ENCODE assay signal across 8 cellular contexts in the genomic region with DNA sequence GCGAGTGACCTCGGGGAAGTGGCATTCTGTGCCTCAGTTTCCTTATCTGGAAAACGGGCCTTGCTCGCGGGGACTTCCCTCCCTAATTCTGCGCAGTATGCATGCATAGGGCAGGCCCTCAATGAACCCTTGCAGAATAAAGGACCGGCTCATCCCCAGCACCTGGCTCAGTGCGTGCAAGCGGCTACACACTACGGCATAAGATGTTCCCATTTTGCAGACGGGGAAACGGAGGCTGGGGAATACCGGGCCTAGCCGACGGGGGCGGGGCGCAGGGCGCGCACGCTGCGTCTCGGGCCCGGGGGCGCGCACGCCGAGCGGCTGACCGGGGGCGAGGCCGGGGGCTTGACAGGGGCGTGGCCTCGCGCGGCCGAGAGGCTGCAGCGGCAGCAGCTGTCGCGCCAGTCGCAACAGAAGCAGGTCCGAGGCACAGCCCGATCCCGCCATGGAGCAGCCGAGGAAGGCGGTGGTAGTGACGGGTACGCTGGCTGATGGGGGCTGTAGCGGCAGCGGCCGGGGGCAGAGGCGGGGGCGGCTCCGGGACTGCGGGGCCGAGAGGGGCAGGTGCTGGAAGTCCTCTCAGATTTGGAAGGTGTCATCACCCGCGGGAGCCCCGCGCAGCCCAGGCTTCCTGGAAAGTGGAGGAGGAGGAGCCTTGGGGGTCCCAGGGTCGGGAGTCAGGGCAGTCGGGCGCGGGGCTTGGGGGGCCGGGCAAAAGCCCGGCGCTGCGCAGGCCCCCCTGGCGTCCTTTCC. TPM values are rescaled to one million over a fixed set of nuclear protein-coding genes. Genes with fewer than 3 reads are reported as not detected.
DNase-seq lines count a peak whose midpoint lies in the region; ATAC-seq and TF ChIP-seq lines count a peak whose summit lies in the region.

A gene with protein sequence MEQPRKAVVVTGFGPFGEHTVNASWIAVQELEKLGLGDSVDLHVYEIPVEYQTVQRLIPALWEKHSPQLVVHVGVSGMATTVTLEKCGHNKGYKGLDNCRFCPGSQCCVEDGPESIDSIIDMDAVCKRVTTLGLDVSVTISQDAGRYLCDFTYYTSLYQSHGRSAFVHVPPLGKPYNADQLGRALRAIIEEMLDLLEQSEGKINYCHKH (plus strand): TSS at position 362 of the 753 bp plus-strand sequence. CDS start 84 bp downstream, at position 446.

- peaks cover 4% of the 10 kb centered on the region for H3K36me3 Mint-ChIP-seq in nephron (ENCODE audit: low read depth)

- peak; percentile 76 for ATAC-seq in HG03039 (IDR thresholded peaks at IDR 0.05; ENCODE audit: unreplicated experiment)

- H3K4me3 ChIP-seq in GM12865 (ENCODE audit: low read depth, low read length), result peak within 1 kb of the TSS; percentile 88
- peak within 1 kb of the TSS; percentile 79 for H3K4me3 ChIP-seq in fibroblast of pulmonary artery (replicated peaks; ENCODE audit: low read depth, low read length)
- peak within 1 kb of the TSS; percentile 73 to 91 for H3K4me3 ChIP-seq in stomach smooth muscle (ENCODE audit: low read length in 2 of 2)

- H3K4me1 ChIP-seq in stomach smooth muscle (ENCODE audit: control insufficient read depth, insufficient read depth, low read length), result peaks cover 26% of the 10 kb centered on the region

- peak within 1 kb of the TSS; percentile 53 for H3K27ac ChIP-seq in stomach smooth muscle (ENCODE audit: low read length)

- no peaks in the 10 kb centered on the region for H3K36me3 ChIP-seq in stomach smooth muscle (ENCODE audit: control insufficient read depth in 2 of 2, insufficient read depth in 2 of 2, low read length in 2 of 2)

- H3K4me3 Mint-ChIP-seq in nephron, result peak within 1 kb of the TSS; percentile 92 to 97 (median 96)

- peak within 1 kb of the TSS; percentile 69 to 72 for H3K9ac ChIP-seq in stomach smooth muscle (ENCODE audit: low read length in 2 of 2)

- H3K27me3 ChIP-seq in stomach smooth muscle (ENCODE audit: control insufficient read depth in 1 of 2, insufficient read depth in 2 of 2, low read length in 2 of 2), result no peaks in the 10 kb centered on the region

- H3K9me3 ChIP-seq in stomach smooth muscle (ENCODE audit: control insufficient read depth in 2 of 2, low read length in 2 of 2), result no peaks in the 10 kb centered on the region

- peak within 1 kb of the TSS; percentile 28 to 84 (median 77) for H3K27ac Mint-ChIP-seq in nephron

- H3K4me1 Mint-ChIP-seq in nephron, result peaks cover 15% of the 10 kb centered on the region

- peak; percentile 80 for DNase-seq in GM12865 (ENCODE audit: low read depth)
- DNase-seq in RPMI7951 (ENCODE audit: low read depth), result peak; percentile 65
- DNase-seq in activated T-helper 9 cell treated with anti-CD3 and anti-CD28 coated beads, Interleukin-2, amount 50 U/mL, for 16 hours (ENCODE audit: low read depth), result peak; percentile 63
- DNase-seq in fibroblast of pulmonary artery (ENCODE audit: low read depth), result peak; percentile 61
- DNase-seq in NCI-H128 (lab: John Stamatoyannopoulos, UW; ENCODE audit: unreplicated experiment), result no peak

- H3K9me3 Mint-ChIP-seq in nephron, result no peaks in the 10 kb centered on the region

- TF ChIP-seq CTCF in GM12865 (IDR thresholded peaks at IDR 0.05; ENCODE audit: insufficient read depth, low read depth, low read length, missing control alignments) (no peak), fibroblast of pulmonary artery (IDR thresholded peaks at IDR 0.05; ENCODE audit: low read length, missing control alignments) (no peak), nephron (IDR thresholded peaks at IDR 0.05; ENCODE audit: unreplicated experiment in 3 of 3) (no peak)

- H3K27me3 Mint-ChIP-seq in nephron (ENCODE audit: low read depth), result peaks cover 4% of the 10 kb centered on the region

RNA-seq across cellular contexts. Expression of the gene that starts here (rescaled TPM):
- total RNA-seq in RPMI7951 (2014; rRNA removed; shearing (Covaris generic)), result 10.7 and 11.9 TPM in 2 replicates
